In genomic region chr17:11384131-11384530, GRCh38 we compare ENCODE assay signal across 19 cellular contexts.
DNase-seq lines count a peak whose midpoint lies in the region; ATAC-seq and TF ChIP-seq lines count a peak whose summit lies in the region.
"Had no signal": no experiment of that assay in that cellular context is flagged by ENCODE, and none has a peak within 500 bp of the region (broad histone marks: within the 10 kb centered on the region; RNA-seq: fewer than 3 reads in every experiment).

No MANE protein-coding gene starts in this region.

- no peaks in the 10 kb centered on the region for H3K27me3 ChIP-seq in gastrocnemius medialis
- H3K27me3 ChIP-seq: BLaER1 treated with 17β-estradiol and CSF1 and Interleukin-3, amounts not matched to agents 10 nM and 100 nM had no signal

- no peaks in the 10 kb centered on the region for H3K9me3 Mint-ChIP-seq in nephron progenitor cell

- intact Hi-C loops in gastrocnemius medialis (cut with DNase I; ENCODE audit: low total_unique reads): no loop called here

- no peak for TF ChIP-seq POLR2A in NB4 (IDR thresholded peaks at IDR 0.05; ENCODE audit: extremely low read depth, insufficient read length)
- TF ChIP-seq POLR2A in gastrocnemius medialis (IDR thresholded peaks at IDR 0.05): no peak

- no peak overlapping the region for H3K4me3 ChIP-seq in NB4 (ENCODE audit: low read depth, low read length)
- no peak overlapping the region for H3K4me3 ChIP-seq in gastrocnemius medialis
- H3K4me3 ChIP-seq: BLaER1 treated with 17β-estradiol and CSF1 and Interleukin-3, amounts not matched to agents 10 nM and 100 nM; GM12878; GM23338; HAP-1 had no signal

- DNase-seq in NB4 (ENCODE audit: low read depth) (peak; percentile 35), nephron progenitor cell (no peak), superior temporal gyrus (ENCODE audit: extremely low spot score) (no peak), gastrocnemius medialis (no peak)
- no peak for DNase-seq in stimulated activated CD4-positive, alpha-beta T cell treated with anti-CD3 and anti-CD28 coated beads, Interleukin-2, amount 100 ng/mL, for 24 hours
- DNase-seq: CD4-positive, alpha-beta T cell; CD8-positive, alpha-beta memory T cell; DMS 273 treated with DMSO at 0.1 percent for 48 hours; DMS79; EL; GDM1; HFFc6 had no signal

- H3K27ac ChIP-seq in VCaP: peak overlapping the region; percentile 45; the same call in 1 of the 2 replicates
- H3K27ac ChIP-seq in gastrocnemius medialis: no peak overlapping the region
- H3K27ac ChIP-seq: BLaER1 treated with 17β-estradiol and CSF1 and Interleukin-3, amounts not matched to agents 10 nM and 100 nM had no signal

- H3K4me3 Mint-ChIP-seq in nephron progenitor cell: no peak overlapping the region
- H3K4me3 Mint-ChIP-seq: B cell; CD14-positive monocyte; CD4-positive, alpha-beta T cell; CD8-positive, alpha-beta memory T cell; GM23338; HFFc6 had no signal

- H3K27ac Mint-ChIP-seq in nephron progenitor cell: peak overlapping the region; percentile 35
- H3K27ac Mint-ChIP-seq: B cell; CD14-positive monocyte; CD4-positive, alpha-beta T cell; CD8-positive, alpha-beta memory T cell; GM23338; HFFc6 had no signal

- H3K4me1 Mint-ChIP-seq in nephron progenitor cell: peaks cover 39% of the 10 kb centered on the region
- H3K4me1 Mint-ChIP-seq: B cell; CD14-positive monocyte; CD8-positive, alpha-beta memory T cell; GM23338 had no signal

- TF ChIP-seq CTCF in NB4 (IDR thresholded peaks at IDR 0.05; ENCODE audit: low read depth, low read length) (no peak), VCaP (conservative IDR thresholded peaks at IDR 0.05) (no peak), nephron progenitor cell (IDR thresholded peaks at IDR 0.05) (no peak), gastrocnemius medialis (IDR thresholded peaks at IDR 0.05 in 4 of 5, conservative IDR thresholded peaks at IDR 0.05 in 1 of 5) (no peak)

- in situ Hi-C loops in gastrocnemius medialis (cut with MboI; ENCODE audit: low sequenced_read_pairs in 4 of 4): no loop called here

- no peaks in the 10 kb centered on the region for H3K4me1 ChIP-seq in gastrocnemius medialis
- H3K4me1 ChIP-seq: HAP-1 had no signal

- H3K27me3 Mint-ChIP-seq in nephron progenitor cell (ENCODE audit: low read depth, poor library complexity): peaks cover 3% of the 10 kb centered on the region
- H3K27me3 Mint-ChIP-seq: B cell; CD4-positive, alpha-beta T cell had no signal

- no peaks in the 10 kb centered on the region for H3K36me3 ChIP-seq in gastrocnemius medialis
- H3K36me3 ChIP-seq: BLaER1 treated with 17β-estradiol and CSF1 and Interleukin-3, amounts not matched to agents 10 nM and 100 nM; HAP-1 had no signal

- ATAC-seq in gastrocnemius medialis: no peak
- ATAC-seq: GM12878, GM23338 had no signal

- H3K9me3 ChIP-seq in gastrocnemius medialis: no peaks in the 10 kb centered on the region
- H3K9me3 ChIP-seq: BLaER1 treated with 17β-estradiol and CSF1 and Interleukin-3, amounts not matched to agents 10 nM and 100 nM; HAP-1 had no signal

- no peaks in the 10 kb centered on the region for H3K36me3 Mint-ChIP-seq in nephron progenitor cell (ENCODE audit: low read depth)
- H3K36me3 Mint-ChIP-seq: CD14-positive monocyte; CD8-positive, alpha-beta memory T cell had no signal
